ENCODE assay signal across 18 cellular contexts in genomic region chr7:14414274-14414986, GRCh38.
"Had no signal": no experiment of that assay in that cellular context is flagged by ENCODE, and none has a peak within 500 bp of the region (broad histone marks: within the 10 kb centered on the region; RNA-seq: fewer than 3 reads in every experiment).

No MANE protein-coding gene starts in this region.

- H3K9me3 Mint-ChIP-seq: activated CD4-positive, alpha-beta memory T cell treated with anti-CD3 and anti-CD28 coated beads, Interleukin-2, amount 10 ng/mL, durations not matched to agents 7 days and 5 days; stimulated activated naive CD8-positive, alpha-beta T cell treated with anti-CD3 and anti-CD28 coated beads, Interleukin-15, Interleukin-2, amounts not matched to agents 100 ng/mL and 50 ng/mL, for 24 hours; type B pancreatic cell had no signal

- H3K4me1 ChIP-seq: colonic mucosa, gastroesophageal sphincter, right lobe of liver, suprapubic skin had no signal

- H3K27me3 ChIP-seq: colonic mucosa, gastroesophageal sphincter, right lobe of liver, suprapubic skin had no signal

- H3K27ac ChIP-seq: colonic mucosa, gastroesophageal sphincter, right lobe of liver, suprapubic skin, VCaP had no signal

- H3K4me1 Mint-ChIP-seq: activated CD4-positive, alpha-beta memory T cell treated with anti-CD3 and anti-CD28 coated beads, Interleukin-2, amount 10 ng/mL, durations not matched to agents 7 days and 5 days; activated CD4-positive, alpha-beta T cell treated with anti-CD3 and anti-CD28 coated beads for 36 hours; memory B cell; nephron progenitor cell; T-cell had no signal

- ATAC-seq: activated CD4-positive, alpha-beta T cell treated with anti-CD3 and anti-CD28 coated beads for 36 hours; activated naive CD4-positive, alpha-beta T cell treated with anti-CD3 and anti-CD28 coated beads, Interleukin-2, amount 50 U/mL, for 72 hours; gastroesophageal sphincter; right lobe of liver; T-cell had no signal

- H3K27me3 Mint-ChIP-seq: activated CD4-positive, alpha-beta memory T cell treated with anti-CD3 and anti-CD28 coated beads, Interleukin-2, amount 10 ng/mL, durations not matched to agents 7 days and 5 days; activated CD4-positive, alpha-beta T cell treated with anti-CD3 and anti-CD28 coated beads for 36 hours; memory B cell; stimulated activated naive CD8-positive, alpha-beta T cell treated with anti-CD3 and anti-CD28 coated beads, Interleukin-15, Interleukin-2, amounts not matched to agents 100 ng/mL and 50 ng/mL, for 24 hours; T-cell; type B pancreatic cell had no signal

- H3K36me3 ChIP-seq: colonic mucosa, gastroesophageal sphincter, right lobe of liver, suprapubic skin had no signal

- H3K9me3 ChIP-seq: colonic mucosa, gastroesophageal sphincter, right lobe of liver, suprapubic skin had no signal

- H3K27ac Mint-ChIP-seq: activated CD4-positive, alpha-beta memory T cell treated with anti-CD3 and anti-CD28 coated beads, Interleukin-2, amount 10 ng/mL, durations not matched to agents 7 days and 5 days; activated CD4-positive, alpha-beta T cell treated with anti-CD3 and anti-CD28 coated beads for 36 hours; activated naive CD4-positive, alpha-beta T cell treated with anti-CD3 and anti-CD28 coated beads, Interleukin-2, amount 50 U/mL, for 72 hours; memory B cell; nephron progenitor cell; stimulated activated naive CD8-positive, alpha-beta T cell treated with anti-CD3 and anti-CD28 coated beads, Interleukin-15, Interleukin-2, amounts not matched to agents 100 ng/mL and 50 ng/mL, for 24 hours; T-cell; type B pancreatic cell had no signal

- H3K36me3 Mint-ChIP-seq: memory B cell, T-cell, type B pancreatic cell had no signal

- DNase-seq: activated CD4-positive, alpha-beta memory T cell treated with anti-CD3 and anti-CD28 coated beads, Interleukin-2, amount 10 ng/mL, durations not matched to agents 7 days and 5 days; activated CD4-positive, alpha-beta T cell treated with anti-CD3 and anti-CD28 coated beads for 36 hours; activated gamma-delta T cell; activated T-cell treated with anti-CD3 and anti-CD28 coated beads, Interleukin-2, amount 50 U/mL, for 48 hours; central memory CD4-positive, alpha-beta T cell; colonic mucosa; nephron progenitor cell; occipital lobe; right lobe of liver; T-cell; T1000 had no signal

- H3K4me3 ChIP-seq: colonic mucosa, gastroesophageal sphincter, right lobe of liver, suprapubic skin had no signal

- H3K4me3 Mint-ChIP-seq: activated CD4-positive, alpha-beta memory T cell treated with anti-CD3 and anti-CD28 coated beads, Interleukin-2, amount 10 ng/mL, durations not matched to agents 7 days and 5 days; activated CD4-positive, alpha-beta T cell treated with anti-CD3 and anti-CD28 coated beads for 36 hours; memory B cell; nephron progenitor cell; stimulated activated naive CD8-positive, alpha-beta T cell treated with anti-CD3 and anti-CD28 coated beads, Interleukin-15, Interleukin-2, amounts not matched to agents 100 ng/mL and 50 ng/mL, for 24 hours; T-cell; type B pancreatic cell had no signal
